16 cellular contexts compared by ENCODE assay signal in genomic region chr9:121714075-121714705, GRCh38.
"Had no signal": no experiment of that assay in that cellular context is flagged by ENCODE, and none has a peak within 500 bp of the region (broad histone marks: within the 10 kb centered on the region; RNA-seq: fewer than 3 reads in every experiment).

No MANE protein-coding gene starts in this region.

- H3K36me3 ChIP-seq: gastroesophageal sphincter, lower lobe of right lung, ovary had no signal

- H3K4me3 Mint-ChIP-seq: activated CD8-positive, alpha-beta memory T cell treated with anti-CD3 and anti-CD28 coated beads, Interleukin-2, amount 10 ng/mL, durations not matched to agents 7 days and 5 days; activated naive CD4-positive, alpha-beta T cell treated with anti-CD3 and anti-CD28 coated beads, Interleukin-2, amount 10 ng/mL, durations not matched to agents 7 days and 5 days; mesothelial cell of epicardium; neural crest cell; stimulated activated naive CD8-positive, alpha-beta T cell treated with anti-CD3 and anti-CD28 coated beads, Interleukin-15, amount 100 ng/mL, for 72 hours; type B pancreatic cell had no signal

- H3K9me3 Mint-ChIP-seq: activated naive CD4-positive, alpha-beta T cell treated with anti-CD3 and anti-CD28 coated beads, Interleukin-2, amount 10 ng/mL, durations not matched to agents 7 days and 5 days; mesothelial cell of epicardium; neural crest cell; stimulated activated naive CD8-positive, alpha-beta T cell treated with anti-CD3 and anti-CD28 coated beads, Interleukin-15, amount 100 ng/mL, for 72 hours; type B pancreatic cell had no signal

- H3K27me3 ChIP-seq: dorsolateral prefrontal cortex, gastroesophageal sphincter, ovary had no signal

- DNase-seq: activated CD4-positive, alpha-beta T cell treated with anti-CD3 and anti-CD28 coated beads for 1 hour; activated CD4-positive, alpha-beta T cell treated with anti-CD3 and anti-CD28 coated beads, Interleukin-2, amount 50 U/mL, for 48 hours; activated CD8-positive, alpha-beta memory T cell treated with anti-CD3 and anti-CD28 coated beads, Interleukin-2, amount 10 ng/mL, durations not matched to agents 7 days and 5 days; activated naive CD4-positive, alpha-beta T cell treated with anti-CD3 and anti-CD28 coated beads, Interleukin-2, amount 10 ng/mL, durations not matched to agents 7 days and 5 days; activated T-cell treated with anti-CD3 and anti-CD28 coated beads, Interleukin-2, amount 50 U/mL, for 1 hour; left cardiac atrium; lower lobe of right lung; ovary; stimulated activated naive CD8-positive, alpha-beta T cell treated with anti-CD3 and anti-CD28 coated beads, Interleukin-15, amount 100 ng/mL, for 72 hours had no signal

- H3K27ac Mint-ChIP-seq: activated CD8-positive, alpha-beta memory T cell treated with anti-CD3 and anti-CD28 coated beads, Interleukin-2, amount 10 ng/mL, durations not matched to agents 7 days and 5 days; activated naive CD4-positive, alpha-beta T cell treated with anti-CD3 and anti-CD28 coated beads, Interleukin-2, amount 10 ng/mL, durations not matched to agents 7 days and 5 days; mesothelial cell of epicardium; type B pancreatic cell had no signal

- H3K27me3 Mint-ChIP-seq: stimulated activated naive CD8-positive, alpha-beta T cell treated with anti-CD3 and anti-CD28 coated beads, Interleukin-15, amount 100 ng/mL, for 72 hours; type B pancreatic cell had no signal

- ATAC-seq: activated CD8-positive, alpha-beta memory T cell treated with anti-CD3 and anti-CD28 coated beads, Interleukin-2, amount 10 ng/mL, durations not matched to agents 7 days and 5 days; gastroesophageal sphincter; left cardiac atrium; lower lobe of right lung; sciatic nerve; stimulated activated naive CD8-positive, alpha-beta T cell treated with anti-CD3 and anti-CD28 coated beads, Interleukin-15, amount 100 ng/mL, for 72 hours had no signal

- H3K4me1 Mint-ChIP-seq: stimulated activated naive CD8-positive, alpha-beta T cell treated with anti-CD3 and anti-CD28 coated beads, Interleukin-15, amount 100 ng/mL, for 72 hours had no signal

- H3K27ac ChIP-seq: gastroesophageal sphincter, lower lobe of right lung, ovary, VCaP had no signal

- H3K4me3 ChIP-seq: dorsolateral prefrontal cortex, gastroesophageal sphincter, lower lobe of right lung, ovary had no signal

- H3K36me3 Mint-ChIP-seq: activated CD8-positive, alpha-beta memory T cell treated with anti-CD3 and anti-CD28 coated beads, Interleukin-2, amount 10 ng/mL, durations not matched to agents 7 days and 5 days; activated naive CD4-positive, alpha-beta T cell treated with anti-CD3 and anti-CD28 coated beads, Interleukin-2, amount 10 ng/mL, durations not matched to agents 7 days and 5 days had no signal

- H3K9me3 ChIP-seq: gastroesophageal sphincter, lower lobe of right lung, ovary had no signal
